1 cellular context compared by ENCODE assay signal in the genomic region with DNA sequence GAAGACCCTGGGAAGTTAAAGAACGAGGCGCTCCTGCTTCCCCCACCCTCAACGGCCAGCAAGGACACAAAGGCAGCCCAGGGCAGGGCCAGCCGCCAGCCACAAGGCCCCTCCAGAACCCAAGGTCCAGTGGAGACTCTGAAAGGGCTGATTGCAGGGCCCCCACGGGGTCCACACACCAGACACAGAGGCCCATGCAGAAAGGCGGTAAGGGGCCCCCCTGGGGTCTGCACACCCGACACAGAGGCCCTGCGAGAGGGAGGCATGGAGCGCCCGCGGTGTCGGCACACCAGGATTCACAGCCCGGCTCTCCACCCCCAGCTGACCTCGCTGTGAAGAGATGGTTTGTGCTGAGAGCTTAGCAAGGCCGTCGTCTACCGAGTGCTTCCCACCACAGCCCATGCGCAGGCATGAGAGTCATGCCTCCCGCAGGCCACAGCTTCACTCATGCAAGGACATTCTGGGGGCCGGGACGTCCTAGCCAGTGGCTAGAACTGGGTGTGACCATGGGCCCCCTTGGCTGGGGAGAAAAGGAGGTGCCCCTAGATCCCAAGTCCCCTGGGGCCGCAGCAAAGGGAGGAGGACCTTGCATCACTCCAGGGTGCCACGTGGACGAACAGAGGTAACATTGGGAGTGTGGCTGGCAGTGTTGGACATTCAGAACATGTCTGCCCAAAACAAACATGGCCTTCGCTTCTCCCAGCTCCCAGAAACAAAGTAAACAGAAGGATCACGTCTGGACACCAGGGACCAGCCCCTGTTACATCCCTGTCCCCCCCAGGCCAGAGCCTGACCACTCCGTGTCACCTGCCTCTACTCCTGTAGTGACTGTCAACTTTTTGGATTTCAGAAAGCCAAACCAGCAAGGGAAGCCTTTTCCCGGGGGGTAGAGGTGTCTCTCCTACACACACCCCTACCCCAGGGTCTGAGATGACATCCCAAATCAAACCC.
A peak's percentile ranks its signal among the peaks of the same experiment; 100 is the strongest.
TF ChIP-seq lines count a peak whose summit lies in the region.

No MANE protein-coding gene starts in this region.

TF ChIP-seq in HepG2, 621 proteins besides CTCF, POLR2A, EP300 and RAD21 (continued from another document and continues in another):
- TF ChIP-seq, protein P1, sequence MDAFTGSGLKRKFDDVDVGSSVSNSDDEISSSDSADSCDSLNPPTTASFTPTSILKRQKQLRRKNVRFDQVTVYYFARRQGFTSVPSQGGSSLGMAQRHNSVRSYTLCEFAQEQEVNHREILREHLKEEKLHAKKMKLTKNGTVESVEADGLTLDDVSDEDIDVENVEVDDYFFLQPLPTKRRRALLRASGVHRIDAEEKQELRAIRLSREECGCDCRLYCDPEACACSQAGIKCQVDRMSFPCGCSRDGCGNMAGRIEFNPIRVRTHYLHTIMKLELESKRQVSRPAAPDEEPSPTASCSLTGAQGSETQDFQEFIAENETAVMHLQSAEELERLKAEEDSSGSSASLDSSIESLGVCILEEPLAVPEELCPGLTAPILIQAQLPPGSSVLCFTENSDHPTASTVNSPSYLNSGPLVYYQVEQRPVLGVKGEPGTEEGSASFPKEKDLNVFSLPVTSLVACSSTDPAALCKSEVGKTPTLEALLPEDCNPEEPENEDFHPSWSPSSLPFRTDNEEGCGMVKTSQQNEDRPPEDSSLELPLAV (CRISPR knock-in tag; conservative IDR thresholded peaks at IDR 0.05; ENCODE audit: low read depth) = no peak
- TF ChIP-seq, protein P2, sequence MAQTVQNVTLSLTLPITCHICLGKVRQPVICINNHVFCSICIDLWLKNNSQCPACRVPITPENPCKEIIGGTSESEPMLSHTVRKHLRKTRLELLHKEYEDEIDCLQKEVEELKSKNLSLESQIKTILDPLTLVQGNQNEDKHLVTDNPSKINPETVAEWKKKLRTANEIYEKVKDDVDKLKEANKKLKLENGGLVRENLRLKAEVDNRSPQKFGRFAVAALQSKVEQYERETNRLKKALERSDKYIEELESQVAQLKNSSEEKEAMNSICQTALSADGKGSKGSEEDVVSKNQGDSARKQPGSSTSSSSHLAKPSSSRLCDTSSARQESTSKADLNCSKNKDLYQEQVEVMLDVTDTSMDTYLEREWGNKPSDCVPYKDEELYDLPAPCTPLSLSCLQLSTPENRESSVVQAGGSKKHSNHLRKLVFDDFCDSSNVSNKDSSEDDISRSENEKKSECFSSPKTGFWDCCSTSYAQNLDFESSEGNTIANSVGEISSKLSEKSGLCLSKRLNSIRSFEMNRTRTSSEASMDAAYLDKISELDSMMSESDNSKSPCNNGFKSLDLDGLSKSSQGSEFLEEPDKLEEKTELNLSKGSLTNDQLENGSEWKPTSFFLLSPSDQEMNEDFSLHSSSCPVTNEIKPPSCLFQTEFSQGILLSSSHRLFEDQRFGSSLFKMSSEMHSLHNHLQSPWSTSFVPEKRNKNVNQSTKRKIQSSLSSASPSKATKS (CRISPR knock-in tag; IDR thresholded peaks at IDR 0.05) = no peak
- TF ChIP-seq SATB2 (CRISPR knock-in tag; IDR thresholded peaks at IDR 0.05) = no peak
- TF ChIP-seq, protein P3, sequence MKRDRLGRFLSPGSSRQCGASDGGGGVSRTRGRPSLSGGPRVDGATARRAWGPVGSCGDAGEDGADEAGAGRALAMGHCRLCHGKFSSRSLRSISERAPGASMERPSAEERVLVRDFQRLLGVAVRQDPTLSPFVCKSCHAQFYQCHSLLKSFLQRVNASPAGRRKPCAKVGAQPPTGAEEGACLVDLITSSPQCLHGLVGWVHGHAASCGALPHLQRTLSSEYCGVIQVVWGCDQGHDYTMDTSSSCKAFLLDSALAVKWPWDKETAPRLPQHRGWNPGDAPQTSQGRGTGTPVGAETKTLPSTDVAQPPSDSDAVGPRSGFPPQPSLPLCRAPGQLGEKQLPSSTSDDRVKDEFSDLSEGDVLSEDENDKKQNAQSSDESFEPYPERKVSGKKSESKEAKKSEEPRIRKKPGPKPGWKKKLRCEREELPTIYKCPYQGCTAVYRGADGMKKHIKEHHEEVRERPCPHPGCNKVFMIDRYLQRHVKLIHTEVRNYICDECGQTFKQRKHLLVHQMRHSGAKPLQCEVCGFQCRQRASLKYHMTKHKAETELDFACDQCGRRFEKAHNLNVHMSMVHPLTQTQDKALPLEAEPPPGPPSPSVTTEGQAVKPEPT (CRISPR knock-in tag; IDR thresholded peaks at IDR 0.05; ENCODE audit: low read depth) = no peak
- TF ChIP-seq, protein P4, sequence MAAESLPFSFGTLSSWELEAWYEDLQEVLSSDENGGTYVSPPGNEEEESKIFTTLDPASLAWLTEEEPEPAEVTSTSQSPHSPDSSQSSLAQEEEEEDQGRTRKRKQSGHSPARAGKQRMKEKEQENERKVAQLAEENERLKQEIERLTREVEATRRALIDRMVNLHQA (CRISPR knock-in tag; IDR thresholded peaks at IDR 0.05) = no peak
- TF ChIP-seq SOX13 (IDR thresholded peaks at IDR 0.05) = no peak
- TF ChIP-seq SOX13 (CRISPR knock-in tag; conservative IDR thresholded peaks at IDR 0.05 in 1 of 2, IDR thresholded peaks at IDR 0.05 in 1 of 2) = peak in 1 of 2 experiments; percentile 63; a peak in 1 of 4 replicates
- no peak for TF ChIP-seq HNF4G (IDR thresholded peaks at IDR 0.05; ENCODE audit: borderline replicate concordance, low read depth, low read length)
- peak; percentile 67; the same call in 1 of the 2 replicates for TF ChIP-seq HNF4G (CRISPR knock-in tag; IDR thresholded peaks at IDR 0.05; ENCODE audit: borderline replicate concordance, low read depth)
- TF ChIP-seq ZFP36L2 (CRISPR knock-in tag; IDR thresholded peaks at IDR 0.05) = no peak
- TF ChIP-seq ZNF335 (CRISPR knock-in tag; IDR thresholded peaks at IDR 0.05) = no peak
- 0 out of 2 replicates have a peak, but pooled peaks have one; percentile 62 for TF ChIP-seq ZNF614 (CRISPR knock-in tag; IDR thresholded peaks at IDR 0.05; ENCODE audit: borderline replicate concordance)
- no peak for TF ChIP-seq JUND (CRISPR knock-in tag; IDR thresholded peaks at IDR 0.05)
- no peak for TF ChIP-seq SRF (IDR thresholded peaks at IDR 0.05; ENCODE audit: low read depth, low read length)
- TF ChIP-seq HOXA5 (CRISPR knock-in tag; IDR thresholded peaks at IDR 0.05) = peak; percentile 50
- TF ChIP-seq STAG1 (CRISPR knock-in tag; IDR thresholded peaks at IDR 0.05) = no peak
- 0 out of 2 replicates have a peak, but pooled peaks have one; percentile 56 for TF ChIP-seq ZNF83 (CRISPR knock-in tag; IDR thresholded peaks at IDR 0.05; ENCODE audit: borderline replicate concordance)
- TF ChIP-seq ASH2L (IDR thresholded peaks at IDR 0.05; ENCODE audit: insufficient read length, low read depth, low read length) = no peak
- TF ChIP-seq, protein P5, sequence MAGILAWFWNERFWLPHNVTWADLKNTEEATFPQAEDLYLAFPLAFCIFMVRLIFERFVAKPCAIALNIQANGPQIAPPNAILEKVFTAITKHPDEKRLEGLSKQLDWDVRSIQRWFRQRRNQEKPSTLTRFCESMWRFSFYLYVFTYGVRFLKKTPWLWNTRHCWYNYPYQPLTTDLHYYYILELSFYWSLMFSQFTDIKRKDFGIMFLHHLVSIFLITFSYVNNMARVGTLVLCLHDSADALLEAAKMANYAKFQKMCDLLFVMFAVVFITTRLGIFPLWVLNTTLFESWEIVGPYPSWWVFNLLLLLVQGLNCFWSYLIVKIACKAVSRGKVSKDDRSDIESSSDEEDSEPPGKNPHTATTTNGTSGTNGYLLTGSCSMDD (CRISPR knock-in tag; IDR thresholded peaks at IDR 0.05) = no peak
- TF ChIP-seq ZNF10 (CRISPR knock-in tag; IDR thresholded peaks at IDR 0.05; ENCODE audit: borderline replicate concordance, low read depth) = no peak
- TF ChIP-seq, protein P6, sequence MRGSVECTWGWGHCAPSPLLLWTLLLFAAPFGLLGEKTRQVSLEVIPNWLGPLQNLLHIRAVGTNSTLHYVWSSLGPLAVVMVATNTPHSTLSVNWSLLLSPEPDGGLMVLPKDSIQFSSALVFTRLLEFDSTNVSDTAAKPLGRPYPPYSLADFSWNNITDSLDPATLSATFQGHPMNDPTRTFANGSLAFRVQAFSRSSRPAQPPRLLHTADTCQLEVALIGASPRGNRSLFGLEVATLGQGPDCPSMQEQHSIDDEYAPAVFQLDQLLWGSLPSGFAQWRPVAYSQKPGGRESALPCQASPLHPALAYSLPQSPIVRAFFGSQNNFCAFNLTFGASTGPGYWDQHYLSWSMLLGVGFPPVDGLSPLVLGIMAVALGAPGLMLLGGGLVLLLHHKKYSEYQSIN (CRISPR knock-in tag; IDR thresholded peaks at IDR 0.05; ENCODE audit: borderline replicate concordance) = no peak
- TF ChIP-seq, protein P7, sequence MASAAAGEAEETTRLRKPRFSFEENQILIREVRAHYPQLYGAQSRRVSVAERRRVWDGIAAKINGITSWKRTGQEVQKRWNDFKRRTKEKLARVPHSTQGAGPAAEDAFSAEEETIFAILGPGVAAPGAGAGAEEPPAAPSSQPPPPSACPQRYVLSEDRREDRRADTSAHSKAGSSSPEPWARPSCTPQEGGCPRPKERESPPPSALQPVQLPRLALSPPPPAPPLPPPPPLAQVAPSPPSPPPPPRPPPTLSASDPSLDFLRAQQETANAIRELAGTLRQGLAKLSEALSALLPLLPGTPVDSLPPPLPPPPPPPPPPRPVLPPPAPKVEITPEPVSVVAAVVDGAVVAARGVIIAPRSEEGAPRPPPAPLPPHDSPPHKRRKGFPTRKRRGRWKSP (CRISPR knock-in tag; IDR thresholded peaks at IDR 0.05) = peak; percentile 86
- TF ChIP-seq CAMTA2 (CRISPR knock-in tag; IDR thresholded peaks at IDR 0.05; ENCODE audit: borderline replicate concordance) = no peak
- TF ChIP-seq, protein P8, sequence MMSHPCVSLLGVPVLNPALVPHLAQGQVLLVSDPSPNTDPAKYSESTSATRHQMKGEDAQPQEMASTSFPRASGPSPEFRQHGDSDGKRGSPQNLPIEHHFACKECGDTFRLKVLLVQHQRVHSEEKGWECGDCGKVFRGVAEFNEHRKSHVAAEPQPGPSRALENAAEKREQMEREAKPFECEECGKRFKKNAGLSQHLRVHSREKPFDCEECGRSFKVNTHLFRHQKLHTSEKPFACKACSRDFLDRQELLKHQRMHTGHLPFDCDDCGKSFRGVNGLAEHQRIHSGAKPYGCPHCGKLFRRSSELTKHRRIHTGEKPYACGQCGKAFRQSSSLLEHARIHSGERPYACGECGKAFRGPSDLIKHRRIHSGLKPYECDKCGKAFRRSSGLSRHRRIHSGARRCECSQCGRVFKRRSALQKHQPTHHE (CRISPR knock-in tag; IDR thresholded peaks at IDR 0.05; ENCODE audit: borderline replicate concordance) = peak; percentile 30; the same call in 1 of the 2 replicates
- TF ChIP-seq ZNF24 (IDR thresholded peaks at IDR 0.05) = no peak
- TF ChIP-seq, protein P9, sequence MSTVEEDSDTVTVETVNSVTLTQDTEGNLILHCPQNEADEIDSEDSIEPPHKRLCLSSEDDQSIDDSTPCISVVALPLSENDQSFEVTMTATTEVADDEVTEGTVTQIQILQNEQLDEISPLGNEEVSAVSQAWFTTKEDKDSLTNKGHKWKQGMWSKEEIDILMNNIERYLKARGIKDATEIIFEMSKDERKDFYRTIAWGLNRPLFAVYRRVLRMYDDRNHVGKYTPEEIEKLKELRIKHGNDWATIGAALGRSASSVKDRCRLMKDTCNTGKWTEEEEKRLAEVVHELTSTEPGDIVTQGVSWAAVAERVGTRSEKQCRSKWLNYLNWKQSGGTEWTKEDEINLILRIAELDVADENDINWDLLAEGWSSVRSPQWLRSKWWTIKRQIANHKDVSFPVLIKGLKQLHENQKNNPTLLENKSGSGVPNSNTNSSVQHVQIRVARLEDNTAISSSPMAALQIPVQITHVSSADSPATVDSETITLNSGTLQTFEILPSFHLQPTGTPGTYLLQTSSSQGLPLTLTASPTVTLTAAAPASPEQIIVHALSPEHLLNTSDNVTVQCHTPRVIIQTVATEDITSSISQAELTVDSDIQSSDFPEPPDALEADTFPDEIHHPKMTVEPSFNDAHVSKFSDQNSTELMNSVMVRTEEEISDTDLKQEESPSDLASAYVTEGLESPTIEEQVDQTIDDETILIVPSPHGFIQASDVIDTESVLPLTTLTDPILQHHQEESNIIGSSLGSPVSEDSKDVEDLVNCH (CRISPR knock-in tag; IDR thresholded peaks at IDR 0.05) = no peak
- no peak for TF ChIP-seq KAT2B (IDR thresholded peaks at IDR 0.05; ENCODE audit: borderline replicate concordance, low read depth, low read length)
- 0 out of 2 replicates have a peak, but pooled peaks have one; percentile 57 for TF ChIP-seq SMYD3 (CRISPR knock-in tag; IDR thresholded peaks at IDR 0.05)
- no peak for TF ChIP-seq MIER2 (CRISPR knock-in tag; IDR thresholded peaks at IDR 0.05)
- TF ChIP-seq ZNF816 (CRISPR knock-in tag; IDR thresholded peaks at IDR 0.05; ENCODE audit: borderline replicate concordance) = no peak
- TF ChIP-seq FLYWCH1 (CRISPR knock-in tag; IDR thresholded peaks at IDR 0.05) = no peak
- TF ChIP-seq ZNF230 (CRISPR knock-in tag; IDR thresholded peaks at IDR 0.05) = 0 out of 2 replicates have a peak, but pooled peaks have one; percentile 54
- TF ChIP-seq FOXC1 (CRISPR knock-in tag; IDR thresholded peaks at IDR 0.05; ENCODE audit: borderline replicate concordance) = no peak
- TF ChIP-seq PRMT3 (CRISPR knock-in tag; IDR thresholded peaks at IDR 0.05; ENCODE audit: borderline replicate concordance, low read depth) = no peak
- peak; percentile 56 for TF ChIP-seq TEAD3 (CRISPR knock-in tag; optimal IDR thresholded peaks at IDR 0.05; ENCODE audit: borderline replicate concordance)
- peak; percentile 96 for TF ChIP-seq FOXA3 (CRISPR knock-in tag; IDR thresholded peaks at IDR 0.05)
- TF ChIP-seq BRCA1 (CRISPR knock-in tag; IDR thresholded peaks at IDR 0.05) = no peak
- TF ChIP-seq CENPT (CRISPR knock-in tag; IDR thresholded peaks at IDR 0.05; ENCODE audit: low read depth) = no peak
- no peak for TF ChIP-seq EHMT2 (IDR thresholded peaks at IDR 0.05; ENCODE audit: borderline replicate concordance, low read depth, low read length)
- TF ChIP-seq ZNF563 (CRISPR knock-in tag; IDR thresholded peaks at IDR 0.05) = peak; percentile 66; the same call in 1 of the 2 replicates
- TF ChIP-seq, protein P10, sequence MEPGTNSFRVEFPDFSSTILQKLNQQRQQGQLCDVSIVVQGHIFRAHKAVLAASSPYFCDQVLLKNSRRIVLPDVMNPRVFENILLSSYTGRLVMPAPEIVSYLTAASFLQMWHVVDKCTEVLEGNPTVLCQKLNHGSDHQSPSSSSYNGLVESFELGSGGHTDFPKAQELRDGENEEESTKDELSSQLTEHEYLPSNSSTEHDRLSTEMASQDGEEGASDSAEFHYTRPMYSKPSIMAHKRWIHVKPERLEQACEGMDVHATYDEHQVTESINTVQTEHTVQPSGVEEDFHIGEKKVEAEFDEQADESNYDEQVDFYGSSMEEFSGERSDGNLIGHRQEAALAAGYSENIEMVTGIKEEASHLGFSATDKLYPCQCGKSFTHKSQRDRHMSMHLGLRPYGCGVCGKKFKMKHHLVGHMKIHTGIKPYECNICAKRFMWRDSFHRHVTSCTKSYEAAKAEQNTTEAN (CRISPR knock-in tag; conservative IDR thresholded peaks at IDR 0.05) = no peak; the same call in 1 of the 2 replicates
- no peak for TF ChIP-seq ZNF562 (CRISPR knock-in tag; IDR thresholded peaks at IDR 0.05; ENCODE audit: borderline replicate concordance)
- TF ChIP-seq, protein P11, sequence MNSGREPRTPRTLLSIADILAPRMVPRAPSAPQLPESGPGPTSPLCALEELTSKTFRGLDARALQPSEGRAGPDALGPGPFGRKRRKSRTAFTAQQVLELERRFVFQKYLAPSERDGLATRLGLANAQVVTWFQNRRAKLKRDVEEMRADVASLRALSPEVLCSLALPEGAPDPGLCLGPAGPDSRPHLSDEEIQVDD (CRISPR knock-in tag; IDR thresholded peaks at IDR 0.05; ENCODE audit: borderline replicate concordance) = no peak
- no peak for TF ChIP-seq ZNF615 (CRISPR knock-in tag; IDR thresholded peaks at IDR 0.05; ENCODE audit: borderline replicate concordance)
- TF ChIP-seq, protein P12, sequence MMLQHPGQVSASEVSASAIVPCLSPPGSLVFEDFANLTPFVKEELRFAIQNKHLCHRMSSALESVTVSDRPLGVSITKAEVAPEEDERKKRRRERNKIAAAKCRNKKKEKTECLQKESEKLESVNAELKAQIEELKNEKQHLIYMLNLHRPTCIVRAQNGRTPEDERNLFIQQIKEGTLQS (CRISPR knock-in tag; IDR thresholded peaks at IDR 0.05) = peak; percentile 19; the same call in 1 of the 2 replicates
